1 cellular context compared by ENCODE assay signal in genomic region chr1:27368872-27369703, GRCh38.
A peak's percentile ranks its signal among the peaks of the same experiment; 100 is the strongest.
TF ChIP-seq lines count a peak whose summit lies in the region.

No MANE protein-coding gene starts in this region.

TF ChIP-seq in GM12878, 131 proteins besides CTCF, POLR2A, EP300 and RAD21:
- TF ChIP-seq RELA (IDR thresholded peaks at IDR 0.05; ENCODE audit: borderline replicate concordance, partially characterized antibody): peak; percentile 16
- peak; percentile 12; the same call in 1 of the 2 replicates for TF ChIP-seq RUNX3 (IDR thresholded peaks at IDR 0.05; ENCODE audit: low read length)
- no peak for TF ChIP-seq CBFB (IDR thresholded peaks at IDR 0.05; ENCODE audit: low read depth)
- peak; percentile 55; the same call in 1 of the 2 replicates for TF ChIP-seq DPF2 (IDR thresholded peaks at IDR 0.05)
- peak; percentile 36; the same call in 1 of the 2 replicates for TF ChIP-seq IKZF1 (conservative IDR thresholded peaks at IDR 0.05)
